In the genomic region with DNA sequence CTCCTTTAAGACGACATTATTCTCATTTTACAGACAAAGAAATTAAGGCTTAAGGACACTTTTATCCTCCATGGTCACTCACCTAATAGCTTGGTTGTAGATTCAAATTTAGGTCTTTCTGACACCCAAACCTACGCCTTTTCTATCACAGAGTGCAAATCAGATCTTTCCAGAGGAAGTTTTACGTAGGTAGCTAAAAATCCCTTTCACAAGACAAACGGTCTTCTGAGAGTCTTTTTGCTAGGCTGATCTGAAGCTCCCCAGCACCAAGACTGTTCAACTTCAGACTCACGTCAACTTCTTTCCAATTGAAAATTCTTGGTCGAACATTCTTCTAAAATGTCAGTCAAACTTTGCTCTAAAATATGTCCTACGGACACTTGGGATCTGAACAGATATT, we compare ENCODE assay signal across 13 cellular contexts. TPM values are rescaled to one million over a fixed set of nuclear protein-coding genes. Genes with fewer than 3 reads are reported as not detected.
DNase-seq lines count a peak whose midpoint lies in the region; ATAC-seq, FAIRE-seq and TF ChIP-seq lines count a peak whose summit lies in the region.
"Had no signal": no experiment of that assay in that cellular context is flagged by ENCODE, and none has a peak within 500 bp of the region (broad histone marks: within the 10 kb centered on the region; RNA-seq: fewer than 3 reads in every experiment).

No MANE protein-coding gene starts in this region.

- TF ChIP-seq POLR2A in testis (IDR thresholded peaks at IDR 0.05) = no peak

- H3K4me3 ChIP-seq in GM08714 (ENCODE audit: low read length) (peak overlapping the region; percentile 31; the same call in 1 of the 2 replicates), epithelial cell of proximal tubule (ENCODE audit: low read depth, low read length) (peak overlapping the region; percentile 47), testis (no peak overlapping the region)
- H3K4me3 ChIP-seq: HAP-1 had no signal

- no peak for TF ChIP-seq CTCF in epithelial cell of proximal tubule (conservative IDR thresholded peaks at IDR 0.05; ENCODE audit: low read depth, low read length)
- TF ChIP-seq CTCF in testis (IDR thresholded peaks at IDR 0.05) = no peak

- intact Hi-C loops in testis (cut with DNase I; ENCODE audit: low total_unique reads) = no loop called here

- H3K9me3 ChIP-seq in testis = no peaks in the 10 kb centered on the region
- H3K9me3 ChIP-seq: HAP-1 had no signal

- H3K27me3 ChIP-seq in testis = no peaks in the 10 kb centered on the region
- H3K27me3 ChIP-seq: brain microvascular endothelial cell had no signal

- H3K36me3 ChIP-seq in testis (ENCODE audit: low read depth, missing control alignments) = no peaks in the 10 kb centered on the region
- H3K36me3 ChIP-seq: brain microvascular endothelial cell, HAP-1 had no signal

- H3K4me1 ChIP-seq in testis = no peaks in the 10 kb centered on the region

- 71 to 85% methylated on average over 7 of the region's 7 CpGs for WGBS in testis, 2 donors

- H3K27ac ChIP-seq in testis = no peak overlapping the region
- H3K27ac ChIP-seq: brain microvascular endothelial cell, VCaP had no signal

- no peak for FAIRE-seq in urothelium cell line (lab: Jason Lieb, UNC)
- FAIRE-seq: endometrium had no signal

- ATAC-seq in GM19328 (IDR thresholded peaks at IDR 0.05; ENCODE audit: unreplicated experiment) = peak; percentile 6
- peak; percentile 25 for ATAC-seq in HG03439 (IDR thresholded peaks at IDR 0.05; ENCODE audit: unreplicated experiment)

- DNase-seq in epithelial cell of proximal tubule (ENCODE audit: low read depth) (no peak), testis (no peak), NCI-H526 (lab: John Stamatoyannopoulos, UW) (no peak), urothelium cell line (ENCODE audit: low spot score) (no peak)
- DNase-seq: brain microvascular endothelial cell, head of caudate nucleus, NCI-H1436 treated with DMSO at 0.1 percent for 48 hours had no signal

RNA-seq across cellular contexts. Expression of gene BLOC1S5, which starts 46.5 kb away (rescaled TPM):
- total RNA-seq in epithelial cell of proximal tubule (10.9 and 14.8 TPM in 2 replicates), testis (10 to 100 TPM; 10.9 to 12.1 TPM)
- polyA plus RNA-seq in testis (ENCODE audit: insufficient read depth, low read depth, low replicate concordance) = 8.4 TPM

Comparison
In these comparisons a context has a peak if more than half of its experiments do, and no peak if none do; other contexts are left out.
1. H3K4me3 ChIP-seq: peak in GM08714 (single experiment) and epithelial cell of proximal tubule (single experiment); none in testis (0 of 2).